ENCODE assay signal across 12 cellular contexts in genomic region chr1:221987860-221988520, GRCh38.
DNase-seq lines count a peak whose midpoint lies in the region; ATAC-seq, FAIRE-seq and TF ChIP-seq lines count a peak whose summit lies in the region.
"Had no signal": no experiment of that assay in that cellular context is flagged by ENCODE, and none has a peak within 500 bp of the region (broad histone marks: within the 10 kb centered on the region; RNA-seq: fewer than 3 reads in every experiment).

No MANE protein-coding gene starts in this region.

- ATAC-seq in SK-N-SH treated with all-trans-retinoic acid at 6 μM for 48 hours (peak; percentile 73), pancreas (no peak), GM18909 (IDR thresholded peaks at IDR 0.05; ENCODE audit: poor library complexity, unreplicated experiment) (no peak), left lobe of liver (no peak)

- H3K4me3 ChIP-seq in AG10803 (ENCODE audit: low read length) (no peak overlapping the region), pancreas (no peak overlapping the region), H7 (ENCODE audit: insufficient read depth, low read depth, low read length) (no peak overlapping the region)
- H3K4me3 ChIP-seq: thyroid gland had no signal

- H3K27me3 ChIP-seq in pancreas = no peaks in the 10 kb centered on the region
- H3K27me3 ChIP-seq in H7 (ENCODE audit: control insufficient read depth, insufficient read depth, low read length) = no peaks in the 10 kb centered on the region
- H3K27me3 ChIP-seq: thyroid gland had no signal

- WGBS in pancreas, 2 donors = 65% methylated on average over 6 of the region's 6 CpGs

- H3K36me3 ChIP-seq in pancreas (no peaks in the 10 kb centered on the region), H7 (replicated peaks; ENCODE audit: control insufficient read depth, insufficient read depth, low read length) (no peaks in the 10 kb centered on the region)
- H3K36me3 ChIP-seq: thyroid gland had no signal

- no peak overlapping the region for H3K27ac ChIP-seq in pancreas
- H3K27ac ChIP-seq: thyroid gland had no signal

- no peaks in the 10 kb centered on the region for H3K4me1 ChIP-seq in pancreas
- H3K4me1 ChIP-seq: thyroid gland had no signal

- DNase-seq in AG10803 (ENCODE audit: low read depth) (peak; percentile 62), HPDE6-E6E7 (ENCODE audit: extremely low spot score) (peak; percentile 66), glomerular visceral epithelial cell (ENCODE audit: extremely low spot score) (peak; percentile 38), pancreas (no peak), left lobe of liver (ENCODE audit: low spot score) (no peak), H7 (no peak)
- DNase-seq: activated effector memory CD4-positive, alpha-beta T cell treated with anti-CD3 and anti-CD28 coated beads, Interleukin-2, amount 50 U/mL, for 16 hours; NCI-H2029 treated with DMSO at 0.1 percent for 48 hours; stimulated activated CD4-positive, alpha-beta T cell treated with anti-CD3 and anti-CD28 coated beads, Interleukin-2, amount 100 ng/mL, for 24 hours; thyroid gland had no signal

- TF ChIP-seq CTCF in AG10803 (conservative IDR thresholded peaks at IDR 0.05; ENCODE audit: low read length) = no peak
- no peak for TF ChIP-seq CTCF in pancreas (IDR thresholded peaks at IDR 0.05)

- intact Hi-C loops in pancreas (cut with DNase I) = no loop called here

- no peak for FAIRE-seq in pancreas (lab: Jason Lieb, UNC)

- no peaks in the 10 kb centered on the region for H3K9me3 ChIP-seq in pancreas
- H3K9me3 ChIP-seq: thyroid gland had no signal

TF ChIP-seq in SK-N-SH treated with all-trans-retinoic acid at 6 μM for 48 hours, 23 proteins besides CTCF, POLR2A, EP300 and RAD21:
- TF ChIP-seq TOX (CRISPR knock-in tag; IDR thresholded peaks at IDR 0.05; ENCODE audit: borderline replicate concordance) (peak; percentile 81; the same call in 1 of the 2 replicates), ZFP30 (CRISPR knock-in tag; IDR thresholded peaks at IDR 0.05) (no peak), ZC3H10 (CRISPR knock-in tag; IDR thresholded peaks at IDR 0.05) (0 out of 2 replicates have a peak, but pooled peaks have one; percentile 27)

Comparison
In these comparisons a context has a peak if more than half of its experiments do, and no peak if none do; other contexts are left out.
1. DNase-seq: peak in AG10803 (single experiment), HPDE6-E6E7 (single experiment) and glomerular visceral epithelial cell (single experiment); none in pancreas (0 of 6), left lobe of liver (single experiment) and H7 (single experiment).